In the genomic region with DNA sequence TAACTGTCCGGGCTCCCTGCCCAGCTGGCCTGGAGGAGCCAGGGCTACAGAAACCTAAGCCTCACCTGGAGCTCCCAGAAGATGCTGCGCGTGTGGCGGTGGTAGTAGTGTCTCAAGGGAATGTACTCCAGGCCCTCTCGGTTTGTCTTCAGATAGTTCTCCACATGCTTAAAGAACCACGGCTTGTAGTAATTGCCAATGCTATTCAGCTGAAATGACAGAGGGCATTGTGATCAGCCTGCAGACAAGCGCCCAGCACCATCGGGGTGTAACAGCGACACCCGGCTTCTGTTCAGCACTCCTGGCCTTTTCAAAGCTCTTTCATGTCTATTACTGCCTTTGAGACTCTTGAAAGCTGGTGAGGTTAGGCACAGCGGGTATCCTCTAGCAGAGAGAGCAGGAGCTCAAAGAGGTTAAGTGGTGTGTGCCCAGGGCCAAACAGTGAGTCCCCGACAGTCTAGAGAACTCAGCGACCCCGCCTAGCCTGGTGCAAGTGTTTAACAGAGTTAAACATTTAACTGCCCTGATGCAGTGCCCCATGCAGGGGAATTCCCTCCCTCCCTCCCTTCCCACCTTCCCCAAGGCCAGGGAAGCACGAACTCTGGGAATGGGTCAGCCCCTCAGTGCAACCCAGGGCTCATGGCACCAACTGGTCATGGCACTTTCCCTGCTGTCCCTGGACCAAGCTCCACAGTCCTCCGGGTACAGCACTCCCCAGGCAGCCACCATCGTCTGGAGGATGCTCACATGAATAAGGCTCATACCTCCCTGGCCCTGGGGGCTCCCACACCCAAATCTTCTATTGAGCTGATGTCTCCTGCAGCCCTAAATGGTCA, we compare ENCODE assay signal across 1 cellular context.
TF ChIP-seq lines count a peak whose summit lies in the region.

No MANE protein-coding gene starts in this region.

TF ChIP-seq in H1, 55 proteins besides CTCF, POLR2A, EP300 and RAD21:
- TF ChIP-seq SP4 (IDR thresholded peaks at IDR 0.05; ENCODE audit: low read length) (no peak), EZH2 (IDR thresholded peaks at IDR 0.05; ENCODE audit: low read depth, low read length, severe bottlenecking) (no peak), CBX8 (IDR thresholded peaks at IDR 0.05; ENCODE audit: borderline replicate concordance, low read depth, low read length) (no peak), TEAD4 (IDR thresholded peaks at IDR 0.05; ENCODE audit: low read depth, low read length) (no peak), BCL11A (IDR thresholded peaks at IDR 0.05; ENCODE audit: low read depth in 2 of 2, low read length in 2 of 2) (no peak), JUN (IDR thresholded peaks at IDR 0.05; ENCODE audit: low read depth, low read length) (no peak), SAP30 (IDR thresholded peaks at IDR 0.05; ENCODE audit: insufficient read depth, insufficient replicate concordance, low read length) (no peak), TAF1 (IDR thresholded peaks at IDR 0.05; ENCODE audit: low read depth, low read length) (no peak), RFX5 (IDR thresholded peaks at IDR 0.05; ENCODE audit: borderline replicate concordance, low read depth, low read length) (no peak), KDM4A (IDR thresholded peaks at IDR 0.05; ENCODE audit: low read depth, low read length, severe bottlenecking) (no peak), ASH2L (IDR thresholded peaks at IDR 0.05; ENCODE audit: low read length) (no peak), EGR1 (IDR thresholded peaks at IDR 0.05; ENCODE audit: borderline replicate concordance, low read depth, low read length) (no peak), CBX5 (IDR thresholded peaks at IDR 0.05; ENCODE audit: low read depth, low read length) (no peak), ZNF274 (IDR thresholded peaks at IDR 0.05; ENCODE audit: borderline replicate concordance, extremely low read depth, low read length) (no peak), GTF2F1 (IDR thresholded peaks at IDR 0.05; ENCODE audit: borderline replicate concordance, low read depth, low read length) (no peak), SRF (IDR thresholded peaks at IDR 0.05; ENCODE audit: low read depth, low read length) (no peak), GABPA (IDR thresholded peaks at IDR 0.05; ENCODE audit: borderline replicate concordance, insufficient read depth, low read length) (no peak)
- TF ChIP-seq, protein P1, sequence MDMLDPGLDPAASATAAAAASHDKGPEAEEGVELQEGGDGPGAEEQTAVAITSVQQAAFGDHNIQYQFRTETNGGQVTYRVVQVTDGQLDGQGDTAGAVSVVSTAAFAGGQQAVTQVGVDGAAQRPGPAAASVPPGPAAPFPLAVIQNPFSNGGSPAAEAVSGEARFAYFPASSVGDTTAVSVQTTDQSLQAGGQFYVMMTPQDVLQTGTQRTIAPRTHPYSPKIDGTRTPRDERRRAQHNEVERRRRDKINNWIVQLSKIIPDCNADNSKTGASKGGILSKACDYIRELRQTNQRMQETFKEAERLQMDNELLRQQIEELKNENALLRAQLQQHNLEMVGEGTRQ (IDR thresholded peaks at IDR 0.05; ENCODE audit: low read length): no peak
- TF ChIP-seq, protein P2, sequence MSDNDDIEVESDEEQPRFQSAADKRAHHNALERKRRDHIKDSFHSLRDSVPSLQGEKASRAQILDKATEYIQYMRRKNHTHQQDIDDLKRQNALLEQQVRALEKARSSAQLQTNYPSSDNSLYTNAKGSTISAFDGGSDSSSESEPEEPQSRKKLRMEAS (IDR thresholded peaks at IDR 0.05): no peak
